ENCODE assay signal across 17 cellular contexts in genomic region chr17:57326348-57326747, GRCh38.
DNase-seq lines count a peak whose midpoint lies in the region; ATAC-seq and TF ChIP-seq lines count a peak whose summit lies in the region.
"Had no signal": no experiment of that assay in that cellular context is flagged by ENCODE, and none has a peak within 500 bp of the region (broad histone marks: within the 10 kb centered on the region; RNA-seq: fewer than 3 reads in every experiment).

No MANE protein-coding gene starts in this region.

- no peaks in the 10 kb centered on the region for H4K20me1 ChIP-seq in KMS-11 (ENCODE audit: insufficient read depth)

- no peak for ATAC-seq in CD8-positive, alpha-beta T cell
- no peak for ATAC-seq in HG03108 (IDR thresholded peaks at IDR 0.05; ENCODE audit: unreplicated experiment)
- ATAC-seq: SK-N-SH treated with all-trans-retinoic acid at 6 μM for 48 hours had no signal

- H3K36me3 Mint-ChIP-seq in CD8-positive, alpha-beta T cell: peaks cover 39% of the 10 kb centered on the region
- H3K36me3 Mint-ChIP-seq in brain: peaks cover 63% of the 10 kb centered on the region

- CTCF ChIA-PET in CD8-positive, alpha-beta T cell (lab: Charles Lee): interaction anchor here (1.8 kb wide), 1 partner anchor 84 kb away, joined by 6 read pairs; no protein-coding TSS in a partner anchor

- H3K27me3 Mint-ChIP-seq in CD8-positive, alpha-beta T cell (ENCODE audit: low read depth): no peaks in the 10 kb centered on the region
- no peaks in the 10 kb centered on the region for H3K27me3 Mint-ChIP-seq in brain
- H3K27me3 Mint-ChIP-seq: CD4-positive, alpha-beta memory T cell had no signal

- POLR2A ChIA-PET in CD8-positive, alpha-beta T cell (lab: Charles Lee): no interaction called here

- peak overlapping the region; percentile 6 for H3K27ac Mint-ChIP-seq in CD8-positive, alpha-beta T cell
- H3K27ac Mint-ChIP-seq in brain: peak overlapping the region in 3 of 5 experiments; percentile 66 to 89 (median 83)

- peaks cover 38% of the 10 kb centered on the region for H3K4me1 Mint-ChIP-seq in CD8-positive, alpha-beta T cell (ENCODE audit: low read depth)
- peaks cover 80% of the 10 kb centered on the region for H3K4me1 Mint-ChIP-seq in brain

- TF ChIP-seq CTCF in CD8-positive, alpha-beta T cell (IDR thresholded peaks at IDR 0.05): no peak
- no peak for TF ChIP-seq CTCF in KMS-11 (conservative IDR thresholded peaks at IDR 0.05; ENCODE audit: low read depth, low read length)
- TF ChIP-seq CTCF in brain (conservative IDR thresholded peaks at IDR 0.05): no peak
- no peak for TF ChIP-seq CTCF in parathyroid adenoma (IDR thresholded peaks at IDR 0.05)
- no peak for TF ChIP-seq CTCF in colonic mucosa (IDR thresholded peaks at IDR 0.05)

- H2AFZ ChIP-seq in KMS-11 (ENCODE audit: low read depth) (no peak overlapping the region), parathyroid adenoma (no peak overlapping the region)

- no peaks in the 10 kb centered on the region for H3K36me3 ChIP-seq in CD8-positive, alpha-beta T cell (ENCODE audit: insufficient read depth, low read length)
- no peaks in the 10 kb centered on the region for H3K36me3 ChIP-seq in KMS-11 (ENCODE audit: insufficient read depth)
- no peaks in the 10 kb centered on the region for H3K36me3 ChIP-seq in parathyroid adenoma (ENCODE audit: control insufficient read depth, insufficient read depth, low read length)
- no peaks in the 10 kb centered on the region for H3K36me3 ChIP-seq in colonic mucosa

- H3K4me3 ChIP-seq in CD8-positive, alpha-beta T cell (ENCODE audit: low read depth, low read length): no peak overlapping the region
- H3K4me3 ChIP-seq in KMS-11 (IDR thresholded peaks at IDR 0.05; ENCODE audit: insufficient read depth, low read depth, low read length) (no peak overlapping the region), parathyroid adenoma (ENCODE audit: low read depth, low read length) (no peak overlapping the region), colonic mucosa (no peak overlapping the region)
- H3K4me3 ChIP-seq: BLaER1 had no signal

- H3K79me2 ChIP-seq in KMS-11 (ENCODE audit: insufficient read depth, low read depth): peaks cover 84% of the 10 kb centered on the region
- H3K79me2 ChIP-seq in parathyroid adenoma: peaks cover 68% of the 10 kb centered on the region

- H3K4me2 ChIP-seq in KMS-11 (peak overlapping the region; percentile 95; the same call in 1 of the 2 replicates), parathyroid adenoma (ENCODE audit: low read length) (no peak overlapping the region)
- H3K4me2 ChIP-seq: BLaER1 had no signal

- no peaks in the 10 kb centered on the region for H3K9me3 ChIP-seq in CD8-positive, alpha-beta T cell (ENCODE audit: low read length)
- H3K9me3 ChIP-seq in parathyroid adenoma (ENCODE audit: control insufficient read depth, low read length) (no peaks in the 10 kb centered on the region), colonic mucosa (no peaks in the 10 kb centered on the region)
- H3K9me3 ChIP-seq: BLaER1 had no signal

- H3K9ac ChIP-seq in KMS-11 (no peak overlapping the region), parathyroid adenoma (no peak overlapping the region), colonic mucosa (ENCODE audit: low read depth in 2 of 2, low read length in 2 of 2) (no peak overlapping the region)
- H3K9ac ChIP-seq: BLaER1 had no signal

- no peaks in the 10 kb centered on the region for H3K4me1 ChIP-seq in CD8-positive, alpha-beta T cell (ENCODE audit: insufficient read depth, low read length)
- H3K4me1 ChIP-seq in KMS-11 (ENCODE audit: low read depth, poor library complexity, severe bottlenecking) (peaks cover 99% of the 10 kb centered on the region), parathyroid adenoma (peaks cover 54% of the 10 kb centered on the region), colonic mucosa (no peaks in the 10 kb centered on the region)

- H3K27me3 ChIP-seq in CD8-positive, alpha-beta T cell (ENCODE audit: insufficient read depth, low read length): no peaks in the 10 kb centered on the region
- H3K27me3 ChIP-seq in KMS-11 (ENCODE audit: insufficient read depth, low read depth) (no peaks in the 10 kb centered on the region), parathyroid adenoma (ENCODE audit: control insufficient read depth, insufficient read depth, low read length) (no peaks in the 10 kb centered on the region), colonic mucosa (no peaks in the 10 kb centered on the region)
- H3K27me3 ChIP-seq: BLaER1 had no signal

- H3K9me3 Mint-ChIP-seq in CD8-positive, alpha-beta T cell: no peaks in the 10 kb centered on the region
- peaks cover 0 to 6% (median 0%) of the 10 kb centered on the region in 5 experiments for H3K9me3 Mint-ChIP-seq in brain

- no peak overlapping the region for H3K4me3 Mint-ChIP-seq in CD8-positive, alpha-beta T cell
- H3K4me3 Mint-ChIP-seq in brain: no peak overlapping the region
- H3K4me3 Mint-ChIP-seq: CD4-positive, alpha-beta memory T cell had no signal

- no peak for DNase-seq in CD8-positive, alpha-beta T cell
- DNase-seq in SHP77 (lab: John Stamatoyannopoulos, UW) (no peak), colonic mucosa (no peak)
- no peak for DNase-seq in activated CD4-positive, CD25-positive, alpha-beta regulatory T cell treated with anti-CD3 and anti-CD28 coated beads, Interleukin-2, amount 50 U/mL, for 72 hours
- DNase-seq: CD4-positive, alpha-beta memory T cell; IMR-90; NCI-H1105; NCI-H2081; NCI-H748 treated with DMSO at 0.1 percent for 48 hours; NK-92 treated with Interleukin-12 subunit alpha and Interleukin-12 subunit beta, amount 100 ng/mL, for 24 hours; Right ventricle myocardium superior had no signal

- intact Hi-C loops in CD8-positive, alpha-beta T cell (cut with DNase I, micrococcal nuclease): no loop called here
- intact Hi-C loops in colonic mucosa (cut with DNase I): no loop called here

- H3K27ac ChIP-seq in CD8-positive, alpha-beta T cell (ENCODE audit: low read depth, low read length): no peak overlapping the region
- H3K27ac ChIP-seq in KMS-11 (peak overlapping the region; percentile 84; the same call in 1 of the 2 replicates), parathyroid adenoma (peak overlapping the region; percentile 73), colonic mucosa (no peak overlapping the region)
- H3K27ac ChIP-seq: BLaER1 had no signal

Comparison
In these comparisons a context has a peak if more than half of its experiments do, and no peak if none do; other contexts are left out.
1. H3K27ac ChIP-seq: peak in KMS-11 (single experiment) and parathyroid adenoma (single experiment); none in CD8-positive, alpha-beta T cell (single experiment) and colonic mucosa (single experiment).